In genomic region chr19:46945668-46946067, GRCh38 we compare ENCODE assay signal across 11 cellular contexts.
DNase-seq lines count a peak whose midpoint lies in the region; ATAC-seq and TF ChIP-seq lines count a peak whose summit lies in the region.
"Had no signal": no experiment of that assay in that cellular context is flagged by ENCODE, and none has a peak within 500 bp of the region (broad histone marks: within the 10 kb centered on the region; RNA-seq: fewer than 3 reads in every experiment).

No MANE protein-coding gene starts in this region.

- BruUV-seq in mammary epithelial cell (replicated peaks; lab: Mats Ljungman, UMichigan), result no TSS peak

- CTCF ChIA-PET in mammary epithelial cell (lab: Charles Lee; ENCODE audit: low non-redundant PET), result no interaction called here

- no peak for TF ChIP-seq POLR2A in breast epithelium (IDR thresholded peaks at IDR 0.05)

- H4K20me1 ChIP-seq in mammary epithelial cell (ENCODE audit: insufficient read depth, low read length), result no peaks in the 10 kb centered on the region
- no peaks in the 10 kb centered on the region for H4K20me1 ChIP-seq in Karpas-422 (ENCODE audit: insufficient read depth, low read depth, low read length)

- peaks cover 40% of the 10 kb centered on the region for H3K36me3 Mint-ChIP-seq in stimulated activated memory B cell treated with anti-CD40 and anti-IgM and Interleukin-4, amounts not matched to agents 10 μg/mL and 1 μg/mL and 100 μg/mL, for 72 hours

- DNase-seq in breast epithelium (ENCODE audit: low spot score in 2 of 2), result no peak
- DNase-seq in mammary epithelial cell, result no peak
- no peak for DNase-seq in left ventricle myocardium inferior
- no peak for DNase-seq in Karpas-422
- no peak for DNase-seq in T1000 (lab: John Stamatoyannopoulos, UW)
- DNase-seq: NCI-H1092; stimulated activated naive B cell treated with anti-CD40 and anti-IgM and Interleukin-4, amounts not matched to agents 10 μg/mL and 1 μg/mL and 100 μg/mL, for 72 hours had no signal

- H3K4me3 Mint-ChIP-seq in stimulated activated memory B cell treated with anti-CD40 and anti-IgM and Interleukin-4, amounts not matched to agents 10 μg/mL and 1 μg/mL and 100 μg/mL, for 72 hours, result no peak overlapping the region
- H3K4me3 Mint-ChIP-seq: stimulated activated naive B cell treated with anti-CD40 and anti-IgM and Interleukin-4, amounts not matched to agents 10 μg/mL and 1 μg/mL and 100 μg/mL, for 72 hours had no signal

- H3K27ac ChIP-seq in breast epithelium (peak overlapping the region; percentile 76 to 83), mammary epithelial cell (ENCODE audit: insufficient read depth, low read depth, low read length) (no peak overlapping the region), left ventricle myocardium inferior (replicated peaks) (peak overlapping the region; percentile 85), parathyroid adenoma (peak overlapping the region; percentile 53), Karpas-422 (ENCODE audit: low read length) (no peak overlapping the region)

- H3K4me2 ChIP-seq in mammary epithelial cell (ENCODE audit: insufficient read depth, low read depth, low read length) (no peak overlapping the region), parathyroid adenoma (ENCODE audit: low read length) (peak overlapping the region; percentile 39), Karpas-422 (ENCODE audit: low read depth, low read length, poor library complexity, severe bottlenecking) (no peak overlapping the region)

- intact Hi-C loops in breast epithelium (cut with DNase I; ENCODE audit: low total_unique reads), result no loop called here
- intact Hi-C loops in mammary epithelial cell (cut with micrococcal nuclease), result no loop called here
- intact Hi-C loops in left ventricle myocardium inferior (cut with micrococcal nuclease), result no loop called here

- H3K4me1 ChIP-seq in breast epithelium (peaks cover 0 to 33% of the 10 kb centered on the region in 2 donors), mammary epithelial cell (ENCODE audit: insufficient read depth, low read length) (peaks cover 18% of the 10 kb centered on the region), left ventricle myocardium inferior (peaks cover 70% of the 10 kb centered on the region), parathyroid adenoma (peaks cover 18% of the 10 kb centered on the region), Karpas-422 (ENCODE audit: low read length) (peaks cover 31% of the 10 kb centered on the region)

- no peak overlapping the region for H3K4me3 ChIP-seq in breast epithelium
- H3K4me3 ChIP-seq in mammary epithelial cell (replicated peaks in 1 of 3; ENCODE audit: insufficient read depth in 1 of 3, low read depth in 2 of 3, low read length in 3 of 3), result no peak overlapping the region
- H3K4me3 ChIP-seq in left ventricle myocardium inferior, result peak overlapping the region; percentile 42
- H3K4me3 ChIP-seq in parathyroid adenoma (ENCODE audit: low read depth, low read length), result no peak overlapping the region
- H3K4me3 ChIP-seq in Karpas-422 (ENCODE audit: low read length), result no peak overlapping the region

- H3K9ac ChIP-seq in mammary epithelial cell (ENCODE audit: insufficient read depth, low read length), result no peak overlapping the region
- H3K9ac ChIP-seq in parathyroid adenoma, result no peak overlapping the region
- H3K9ac ChIP-seq in Karpas-422 (ENCODE audit: low read length), result no peak overlapping the region

- H3K9me3 ChIP-seq in breast epithelium, result no peaks in the 10 kb centered on the region
- no peaks in the 10 kb centered on the region for H3K9me3 ChIP-seq in mammary epithelial cell (replicated peaks; ENCODE audit: insufficient read depth, low read length)
- no peaks in the 10 kb centered on the region for H3K9me3 ChIP-seq in left ventricle myocardium inferior (replicated peaks)
- no peaks in the 10 kb centered on the region for H3K9me3 ChIP-seq in parathyroid adenoma (ENCODE audit: control insufficient read depth, low read length)
- no peaks in the 10 kb centered on the region for H3K9me3 ChIP-seq in Karpas-422 (ENCODE audit: low read length)

- H3K9me3 Mint-ChIP-seq in stimulated activated memory B cell treated with anti-CD40 and anti-IgM and Interleukin-4, amounts not matched to agents 10 μg/mL and 1 μg/mL and 100 μg/mL, for 72 hours, result no peaks in the 10 kb centered on the region
- H3K9me3 Mint-ChIP-seq: stimulated activated naive B cell treated with anti-CD40 and anti-IgM and Interleukin-4, amounts not matched to agents 10 μg/mL and 1 μg/mL and 100 μg/mL, for 72 hours had no signal

- H3K79me2 ChIP-seq in mammary epithelial cell (ENCODE audit: insufficient read depth, low read length) (peaks cover 47% of the 10 kb centered on the region), parathyroid adenoma (peaks cover 55% of the 10 kb centered on the region), Karpas-422 (ENCODE audit: low read length) (peaks cover 95% of the 10 kb centered on the region)

- no peak overlapping the region for H2AFZ ChIP-seq in mammary epithelial cell (ENCODE audit: low read depth, low read length)
- H2AFZ ChIP-seq in parathyroid adenoma, result no peak overlapping the region
- no peak overlapping the region for H2AFZ ChIP-seq in Karpas-422 (ENCODE audit: low read length)

- dilution Hi-C loops in mammary epithelial cell (cut with HindIII; ENCODE audit: low sequenced_read_pairs), result no loop called here

- 76% methylated on average over 4 of the region's 4 CpGs for WGBS in mammary epithelial cell (ENCODE audit: low coverage, missing lambda C conversion rate)

- H3K36me3 ChIP-seq in breast epithelium (no peaks in the 10 kb centered on the region), mammary epithelial cell (ENCODE audit: insufficient read depth, low read length) (no peaks in the 10 kb centered on the region), left ventricle myocardium inferior (no peaks in the 10 kb centered on the region), parathyroid adenoma (ENCODE audit: control insufficient read depth, insufficient read depth, low read length) (no peaks in the 10 kb centered on the region), Karpas-422 (ENCODE audit: insufficient read depth, low read length) (peaks cover 7% of the 10 kb centered on the region; the same call in 1 of the 2 replicates)

- no peak overlapping the region for H3K27ac Mint-ChIP-seq in stimulated activated memory B cell treated with anti-CD40 and anti-IgM and Interleukin-4, amounts not matched to agents 10 μg/mL and 1 μg/mL and 100 μg/mL, for 72 hours
- H3K27ac Mint-ChIP-seq: stimulated activated naive B cell treated with anti-CD40 and anti-IgM and Interleukin-4, amounts not matched to agents 10 μg/mL and 1 μg/mL and 100 μg/mL, for 72 hours had no signal

- H3K9me2 ChIP-seq in Karpas-422 (replicated peaks; ENCODE audit: insufficient read depth, low read length), result no peaks in the 10 kb centered on the region

- TF ChIP-seq CTCF in breast epithelium (IDR thresholded peaks at IDR 0.05), result no peak
- no peak for TF ChIP-seq CTCF in mammary epithelial cell (conservative IDR thresholded peaks at IDR 0.05 in 1 of 2, IDR thresholded peaks at IDR 0.05 in 1 of 2; ENCODE audit: extremely low read depth in 1 of 2, insufficient read depth in 1 of 2, low read depth in 1 of 2, low read length in 2 of 2)
- no peak for TF ChIP-seq CTCF in left ventricle myocardium inferior (IDR thresholded peaks at IDR 0.05; ENCODE audit: borderline replicate concordance)
- TF ChIP-seq CTCF in parathyroid adenoma (IDR thresholded peaks at IDR 0.05), result no peak

- H3K4me1 Mint-ChIP-seq in stimulated activated memory B cell treated with anti-CD40 and anti-IgM and Interleukin-4, amounts not matched to agents 10 μg/mL and 1 μg/mL and 100 μg/mL, for 72 hours, result peaks cover 19% of the 10 kb centered on the region

- H3K27me3 Mint-ChIP-seq in stimulated activated memory B cell treated with anti-CD40 and anti-IgM and Interleukin-4, amounts not matched to agents 10 μg/mL and 1 μg/mL and 100 μg/mL, for 72 hours, result no peaks in the 10 kb centered on the region
- H3K27me3 Mint-ChIP-seq: stimulated activated naive B cell treated with anti-CD40 and anti-IgM and Interleukin-4, amounts not matched to agents 10 μg/mL and 1 μg/mL and 100 μg/mL, for 72 hours had no signal

- in situ Hi-C loops in mammary epithelial cell (cut with MboI; ENCODE audit: low sequenced_read_pairs in 2 of 2), result no loop called here

- no peaks in the 10 kb centered on the region for H3K27me3 ChIP-seq in breast epithelium
- no peaks in the 10 kb centered on the region for H3K27me3 ChIP-seq in mammary epithelial cell (ENCODE audit: insufficient read depth, low read length)
- no peaks in the 10 kb centered on the region for H3K27me3 ChIP-seq in left ventricle myocardium inferior (ENCODE audit: low read depth)
- H3K27me3 ChIP-seq in parathyroid adenoma (ENCODE audit: control insufficient read depth, insufficient read depth, low read length), result no peaks in the 10 kb centered on the region
- H3K27me3 ChIP-seq in Karpas-422 (ENCODE audit: low read length), result no peaks in the 10 kb centered on the region

- no peak for ATAC-seq in GM18498 (IDR thresholded peaks at IDR 0.05; ENCODE audit: unreplicated experiment)
- ATAC-seq in stimulated activated memory B cell treated with anti-CD40 and anti-IgM and Interleukin-4, amounts not matched to agents 10 μg/mL and 1 μg/mL and 100 μg/mL, for 72 hours, result no peak
- ATAC-seq: HCT116; stimulated activated naive B cell treated with anti-CD40 and anti-IgM and Interleukin-4, amounts not matched to agents 10 μg/mL and 1 μg/mL and 100 μg/mL, for 72 hours had no signal

Comparison
In these comparisons a context has a peak if more than half of its experiments do, and no peak if none do; other contexts are left out.
1. H3K27ac ChIP-seq: peak in breast epithelium (2 of 2), left ventricle myocardium inferior (single experiment) and parathyroid adenoma (single experiment); none in mammary epithelial cell (single experiment) and Karpas-422 (single experiment).